In the genomic region with DNA sequence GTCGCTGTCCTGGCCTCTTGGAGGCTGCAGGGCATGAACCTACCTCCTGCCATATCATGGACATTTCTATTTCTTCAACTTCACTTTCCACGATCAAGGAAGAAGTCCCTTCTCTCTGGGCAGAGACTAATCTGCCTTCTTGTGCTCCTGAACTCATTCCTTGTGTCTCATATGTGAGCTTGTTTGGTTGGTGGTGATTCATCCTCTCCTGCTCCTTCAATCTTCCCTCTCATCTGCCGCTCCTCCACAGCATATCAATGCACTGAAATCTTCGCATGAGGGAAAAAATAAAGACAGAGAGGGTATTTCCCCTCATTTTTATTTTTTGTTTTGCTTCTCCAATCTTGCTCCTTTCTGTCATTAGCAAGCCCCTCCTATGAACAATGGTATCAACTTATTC, we compare ENCODE assay signal across 23 cellular contexts.
A peak's percentile ranks its signal among the peaks of the same experiment; 100 is the strongest.
DNase-seq lines count a peak whose midpoint lies in the region; ATAC-seq, FAIRE-seq and TF ChIP-seq lines count a peak whose summit lies in the region.
"Had no signal": no experiment of that assay in that cellular context is flagged by ENCODE, and none has a peak within 500 bp of the region (broad histone marks: within the 10 kb centered on the region; RNA-seq: fewer than 3 reads in every experiment).

No MANE protein-coding gene starts in this region.

- no peaks in the 10 kb centered on the region for H3K36me3 Mint-ChIP-seq in astrocyte (ENCODE audit: low read depth, unreplicated experiment)
- H3K36me3 Mint-ChIP-seq: IgD-negative memory B cell had no signal

- H3K4me1 Mint-ChIP-seq in astrocyte (ENCODE audit: low read depth, unreplicated experiment): peaks cover 9% of the 10 kb centered on the region
- H3K4me1 Mint-ChIP-seq: IgD-negative memory B cell had no signal

- H3K4me1 ChIP-seq in astrocyte (ENCODE audit: insufficient read depth, low read length): no peaks in the 10 kb centered on the region
- H3K4me1 ChIP-seq: BE2C, Caco-2 had no signal

- FAIRE-seq in astrocyte (lab: Jason Lieb, UNC): no peak
- FAIRE-seq: D721Med, GM12892, GM18507, HepG2 had no signal

- H3K79me2 ChIP-seq in astrocyte (ENCODE audit: insufficient read depth, low read length): no peaks in the 10 kb centered on the region

- no peak for TF ChIP-seq CTCF in astrocyte (IDR thresholded peaks at IDR 0.05; ENCODE audit: insufficient read depth, low read depth, low read length)
- TF ChIP-seq CTCF in kidney epithelial cell (IDR thresholded peaks at IDR 0.05; ENCODE audit: insufficient read depth, low read length, poor library complexity, severe bottlenecking): no peak

- no peaks in the 10 kb centered on the region for H3K9me3 ChIP-seq in astrocyte (ENCODE audit: insufficient read depth, low read depth, low read length)
- H3K9me3 ChIP-seq: BE2C, Caco-2 had no signal

- no peak for ATAC-seq in left ventricle myocardium superior
- ATAC-seq: HCT116, HepG2 had no signal

- H3K9me3 Mint-ChIP-seq in astrocyte (ENCODE audit: unreplicated experiment): no peaks in the 10 kb centered on the region
- H3K9me3 Mint-ChIP-seq: HFFc6 had no signal

- intact Hi-C loops in left ventricle myocardium superior (cut with micrococcal nuclease): no loop called here

- H3K27ac Mint-ChIP-seq in astrocyte (ENCODE audit: unreplicated experiment): peak overlapping the region; percentile 71
- H3K27ac Mint-ChIP-seq: CD4-positive, alpha-beta T cell; HFFc6; IgD-negative memory B cell had no signal

- no peak overlapping the region for H3K9ac ChIP-seq in astrocyte (ENCODE audit: low read length)

- H2AFZ ChIP-seq in astrocyte (ENCODE audit: low read depth, low read length): no peak overlapping the region

- H3K4me2 ChIP-seq in astrocyte (ENCODE audit: low read length): no peak overlapping the region

- no peak overlapping the region for H3K27ac ChIP-seq in astrocyte (ENCODE audit: low read depth, low read length)
- H3K27ac ChIP-seq: C4-2B had no signal

- no peaks in the 10 kb centered on the region for H3K27me3 Mint-ChIP-seq in astrocyte (ENCODE audit: low read depth, unreplicated experiment)
- H3K27me3 Mint-ChIP-seq: CD4-positive, alpha-beta T cell; IgD-negative memory B cell had no signal

- no peak overlapping the region for H3K4me3 Mint-ChIP-seq in astrocyte (ENCODE audit: unreplicated experiment)
- H3K4me3 Mint-ChIP-seq: CD4-positive, alpha-beta T cell; HFFc6; IgD-negative memory B cell had no signal

- no peaks in the 10 kb centered on the region for H3K27me3 ChIP-seq in astrocyte (ENCODE audit: insufficient read depth, low read length)
- no peaks in the 10 kb centered on the region for H3K27me3 ChIP-seq in kidney epithelial cell (ENCODE audit: control insufficient read depth, insufficient read depth, low read length)
- H3K27me3 ChIP-seq: BE2C had no signal

- no peaks in the 10 kb centered on the region for H3K36me3 ChIP-seq in astrocyte (ENCODE audit: insufficient read depth, low read length)
- no peaks in the 10 kb centered on the region for H3K36me3 ChIP-seq in kidney epithelial cell (ENCODE audit: control insufficient read depth, insufficient read depth, low read length)
- H3K36me3 ChIP-seq: BE2C had no signal

- DNase-seq in AG20443 (ENCODE audit: low spot score) (peak; percentile 7), M059J (ENCODE audit: low read depth) (peak; percentile 13), astrocyte (ENCODE audit: low read depth) (peak; percentile 18), kidney epithelial cell (ENCODE audit: low read depth) (peak; percentile 0), left ventricle myocardium superior (no peak), NCI-H1417 treated with DMSO at 0.1 percent for 48 hours (lab: John Stamatoyannopoulos, UW) (no peak), midbrain (lab: John Stamatoyannopoulos, UW) (no peak), globus pallidus (ENCODE audit: low spot score) (no peak)
- DNase-seq: 8988T; BE2C; Caco-2; CD4-positive, alpha-beta T cell; GDM1; GOT3; H7; HFFc6 had no signal

- H4K20me1 ChIP-seq in astrocyte (ENCODE audit: insufficient read depth, low read length): no peaks in the 10 kb centered on the region

- no peak overlapping the region for H3K4me3 ChIP-seq in astrocyte (ENCODE audit: insufficient read depth, low read depth, low read length)
- H3K4me3 ChIP-seq in kidney epithelial cell (ENCODE audit: low read depth, low read length): no peak overlapping the region

Comparison
In these comparisons a context has a peak if more than half of its experiments do, and no peak if none do; other contexts are left out.
1. DNase-seq: peak in AG20443 (single experiment), M059J (single experiment), astrocyte (single experiment) and kidney epithelial cell (single experiment); none in left ventricle myocardium superior (single experiment), NCI-H1417 treated with DMSO at 0.1 percent for 48 hours (single experiment), midbrain (single experiment) and globus pallidus (single experiment).